ENCODE assay signal across 1 cellular context in the genomic region with DNA sequence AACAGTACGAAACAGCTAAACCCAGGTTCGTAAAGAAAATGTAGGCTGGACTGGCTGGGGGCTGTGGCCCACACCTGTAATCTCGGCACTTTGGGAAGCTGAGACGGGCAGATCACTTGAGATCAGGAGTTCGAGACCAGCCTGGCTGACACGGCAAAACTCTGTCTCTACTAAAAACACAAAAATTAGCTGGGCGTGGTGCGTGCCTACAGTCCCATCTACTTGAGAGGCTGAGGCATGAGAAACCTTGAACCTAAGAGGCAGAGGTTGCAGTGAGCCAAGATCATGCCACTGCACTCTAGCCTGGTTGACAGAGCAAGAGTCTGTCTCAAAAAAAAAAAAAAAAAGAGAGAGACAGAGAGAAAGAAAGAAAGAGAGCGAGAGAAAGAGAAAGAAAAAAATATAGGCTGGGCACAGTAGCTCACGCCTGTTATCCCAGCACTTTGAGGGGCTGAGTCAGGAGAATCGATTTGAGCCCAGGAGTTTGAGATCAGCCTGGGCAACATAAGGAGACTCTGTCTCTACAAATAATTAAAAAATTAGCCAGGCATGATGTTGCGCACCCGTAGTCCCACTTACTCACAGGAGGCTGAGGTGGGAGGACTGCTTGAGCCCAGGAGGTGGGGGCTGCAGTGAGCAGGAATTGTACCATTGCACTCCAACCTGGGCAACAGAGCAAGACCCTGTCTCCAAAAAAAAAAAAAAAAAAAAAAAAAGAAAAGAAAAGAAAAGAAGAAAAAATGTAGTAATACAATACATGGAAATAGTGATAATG.
TF ChIP-seq lines count a peak whose summit lies in the region.

No MANE protein-coding gene starts in this region.

TF ChIP-seq in HepG2, 621 proteins besides CTCF, POLR2A, EP300 and RAD21 (continued from another document):
- no peak for TF ChIP-seq ZFP36L2 (CRISPR knock-in tag; IDR thresholded peaks at IDR 0.05)
